ENCODE assay signal across 9 cellular contexts in the genomic region with DNA sequence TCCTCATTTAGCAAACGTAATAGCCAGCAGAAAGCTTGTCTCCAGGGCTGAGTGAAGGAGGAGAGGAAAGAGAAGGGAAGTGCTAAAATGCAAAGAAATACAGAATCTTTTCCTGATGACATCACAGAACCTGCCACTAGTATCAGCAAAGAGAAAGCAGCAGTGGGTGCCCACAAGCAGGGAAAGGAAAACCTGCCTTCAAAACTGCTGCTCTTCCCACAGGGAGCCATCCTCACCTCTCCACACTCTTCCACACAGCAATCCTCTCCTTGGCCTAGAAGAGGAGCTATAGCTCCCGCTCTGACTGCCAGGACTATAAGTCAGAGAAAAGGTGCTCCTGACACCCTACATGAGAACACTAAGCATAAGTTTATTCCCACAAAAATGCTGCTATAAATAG. TPM values are rescaled to one million over a fixed set of nuclear protein-coding genes. Genes with fewer than 3 reads are reported as not detected.
DNase-seq lines count a peak whose midpoint lies in the region; ATAC-seq and TF ChIP-seq lines count a peak whose summit lies in the region.
"Had no signal": no experiment of that assay in that cellular context is flagged by ENCODE, and none has a peak within 500 bp of the region (broad histone marks: within the 10 kb centered on the region; RNA-seq: fewer than 3 reads in every experiment).

No MANE protein-coding gene starts in this region.

- TF ChIP-seq CTCF in fibroblast of lung (conservative IDR thresholded peaks at IDR 0.05 in 1 of 2, IDR thresholded peaks at IDR 0.05 in 1 of 2; ENCODE audit: low read depth in 1 of 2, low read length in 2 of 2) (no peak), parathyroid adenoma (IDR thresholded peaks at IDR 0.05) (no peak)

- peaks cover 69% of the 10 kb centered on the region for H3K4me1 ChIP-seq in GM23248 (ENCODE audit: insufficient read depth)
- H3K4me1 ChIP-seq in fibroblast of lung (ENCODE audit: control insufficient read depth, extremely low read depth, insufficient read depth, low read length) = peaks cover 10% of the 10 kb centered on the region
- H3K4me1 ChIP-seq in parathyroid adenoma = peaks cover 21% of the 10 kb centered on the region

- H3K4me3 ChIP-seq in GM23248 = peak overlapping the region; percentile 57
- H3K4me3 ChIP-seq in fibroblast of lung (replicated peaks in 1 of 4; ENCODE audit: control extremely low read depth in 1 of 4, insufficient read depth in 1 of 4, low read depth in 3 of 4, low read length in 4 of 4) = no peak overlapping the region
- H3K4me3 ChIP-seq in parathyroid adenoma (ENCODE audit: low read depth, low read length) = no peak overlapping the region

- WGBS in GM23248 (ENCODE audit: low coverage in 1 of 2, low lambda C conversion rate in 2 of 2, missing lambda C conversion rate in 2 of 2), 2 experiments = 58 to 68% methylated on average over 2 of the region's 2 CpGs

- H3K36me3 ChIP-seq in GM23248 (ENCODE audit: low read depth) (no peaks in the 10 kb centered on the region), fibroblast of lung (ENCODE audit: control insufficient read depth, insufficient read depth, low read length) (no peaks in the 10 kb centered on the region), parathyroid adenoma (ENCODE audit: control insufficient read depth, insufficient read depth, low read length) (no peaks in the 10 kb centered on the region)

- H3K4me2 ChIP-seq in GM23248 (ENCODE audit: unreplicated experiment) = peak overlapping the region; percentile 76
- H3K4me2 ChIP-seq in fibroblast of lung (ENCODE audit: extremely low read depth, insufficient read depth, low read length) = peak overlapping the region; percentile 7
- peak overlapping the region; percentile 2 for H3K4me2 ChIP-seq in parathyroid adenoma (ENCODE audit: low read length)

- peaks cover 67% of the 10 kb centered on the region for H4K20me1 ChIP-seq in GM23248 (ENCODE audit: insufficient read depth)
- H4K20me1 ChIP-seq in fibroblast of lung (ENCODE audit: control insufficient read depth, extremely low read depth, insufficient read depth, low read length) = peaks cover 15% of the 10 kb centered on the region

- peak; percentile 56 for DNase-seq in GM23248
- DNase-seq in SK-MEL-5 (ENCODE audit: low read depth, low spot score) = peak; percentile 50
- peak; percentile 22 to 61 for DNase-seq in fibroblast of lung (ENCODE audit: low read depth in 2 of 2)
- no peak for DNase-seq in SIG-M5 (lab: John Stamatoyannopoulos, UW)
- DNase-seq in foreskin melanocyte = no peak
- DNase-seq in GM03348 (ENCODE audit: low spot score) = no peak
- DNase-seq: activated naive CD8-positive, alpha-beta T cell treated with anti-CD3 and anti-CD28 coated beads, Interleukin-2, amount 10 ng/mL, durations not matched to agents 7 days and 5 days had no signal

- H3K9me2 ChIP-seq in GM23248 (ENCODE audit: insufficient read depth) = no peaks in the 10 kb centered on the region

- no peak for ATAC-seq in HG03196 (IDR thresholded peaks at IDR 0.05; ENCODE audit: unreplicated experiment)

- in situ Hi-C loops in GM23248 (cut with MboI) (no loop called here), SK-MEL-5 (cut with HindIII; ENCODE audit: low pct_unique_long_range_greater_than_20kb, low sequenced_read_pairs) (no loop called here)

- H3K9ac ChIP-seq in GM23248 (peak overlapping the region; percentile 31; the same call in 1 of the 2 replicates), fibroblast of lung (ENCODE audit: insufficient read depth, low read length) (no peak overlapping the region), parathyroid adenoma (no peak overlapping the region)

- H3K79me2 ChIP-seq in GM23248 (ENCODE audit: insufficient read depth) = peaks cover 100% of the 10 kb centered on the region
- peaks cover 96% of the 10 kb centered on the region for H3K79me2 ChIP-seq in fibroblast of lung (ENCODE audit: control insufficient read depth, insufficient read depth, low read length)
- H3K79me2 ChIP-seq in parathyroid adenoma = peaks cover 27% of the 10 kb centered on the region

- H2AFZ ChIP-seq in GM23248 (no peak overlapping the region), fibroblast of lung (ENCODE audit: low read length) (no peak overlapping the region), parathyroid adenoma (no peak overlapping the region)

- H3K9me3 ChIP-seq in GM23248 (ENCODE audit: low read depth) = no peaks in the 10 kb centered on the region
- H3K9me3 ChIP-seq in fibroblast of lung (ENCODE audit: control insufficient read depth, insufficient read depth, low read depth, low read length) = no peaks in the 10 kb centered on the region
- H3K9me3 ChIP-seq in parathyroid adenoma (ENCODE audit: control insufficient read depth, low read length) = no peaks in the 10 kb centered on the region

- H3K27ac ChIP-seq in GM23248 (peak overlapping the region; percentile 17), fibroblast of lung (ENCODE audit: insufficient read depth, low read length) (no peak overlapping the region), parathyroid adenoma (no peak overlapping the region)

- H3K27me3 ChIP-seq in GM23248 (replicated peaks; ENCODE audit: insufficient read depth) = no peaks in the 10 kb centered on the region
- no peaks in the 10 kb centered on the region for H3K27me3 ChIP-seq in fibroblast of lung (ENCODE audit: control insufficient read depth, insufficient read depth, low read length)
- no peaks in the 10 kb centered on the region for H3K27me3 ChIP-seq in parathyroid adenoma (ENCODE audit: control insufficient read depth, insufficient read depth, low read length)

- peaks cover 24% of the 10 kb centered on the region for H3F3A ChIP-seq in GM23248 (ENCODE audit: insufficient read depth)

RNA-seq across cellular contexts. Expression of a gene that starts 11.3 kb away (rescaled TPM):
- total RNA-seq in GM23248 (2014; rRNA removed; shearing (Covaris generic)) = 88.7 and 187 TPM in 2 replicates
- polyA plus RNA-seq in GM23248 (2016; fragmentation: Nextera tagmentation; extraction: Ambion mirVana) (9.5 and 11.7 TPM in 2 replicates), fibroblast of lung (40.3 and 56.5 TPM in 2 replicates)
- total RNA-seq in SK-MEL-5 (2014; rRNA removed; shearing (Covaris generic)) = 41.3 and 58.4 TPM in 2 replicates
- 25.3 and 35.5 TPM in 2 replicates for polyA plus RNA-seq in SK-MEL-5 (2015; cell fraction: cytosol; rRNA removed)
- polyA plus RNA-seq in SK-MEL-5 (2015; cell fraction: nucleus; rRNA removed) = 69.8 and 72.9 TPM in 2 replicates
- total RNA-seq in fibroblast of lung = 97.3 and 115 TPM in 2 replicates
- 17.3 and 27.4 TPM in 2 replicates for polyA plus RNA-seq in fibroblast of lung (2012)
- 91.2 and 97.5 TPM in 2 replicates for polyA minus RNA-seq in fibroblast of lung (ENCODE audit: low replicate concordance)

Comparison
In these comparisons a context has a peak if more than half of its experiments do, and no peak if none do; other contexts are left out.
1. DNase-seq: peak in GM23248 (single experiment), SK-MEL-5 (single experiment) and fibroblast of lung (2 of 2); none in SIG-M5 (single experiment), foreskin melanocyte (single experiment) and GM03348 (single experiment).
2. H3K4me2 ChIP-seq: peak in every context shown above with its lines; median percentile 76 in GM23248; 7 in fibroblast of lung; 2 in parathyroid adenoma.